Comparison of ENCODE assay signal across 20 cellular contexts in genomic region chr16:47424846-47425245, GRCh38.
"Had no signal": no experiment of that assay in that cellular context is flagged by ENCODE, and none has a peak within 500 bp of the region (broad histone marks: within the 10 kb centered on the region; RNA-seq: fewer than 3 reads in every experiment).

No MANE protein-coding gene starts in this region.

- H3K4me1 ChIP-seq: gastroesophageal sphincter, prostate gland, tibial nerve, vagina had no signal

- DNase-seq: activated CD4-positive, alpha-beta memory T cell treated with anti-CD3 and anti-CD28 coated beads, Interleukin-2, amount 10 ng/mL, durations not matched to agents 7 days and 5 days; activated CD4-positive, alpha-beta T cell treated with anti-CD3 and anti-CD28 coated beads for 4 hours; activated naive CD4-positive, alpha-beta T cell treated with anti-CD3 and anti-CD28 coated beads, Interleukin-2, amount 50 U/mL, for 16 hours; activated T-cell treated with anti-CD3 and anti-CD28 coated beads, Interleukin-2, amount 50 U/mL, for 24 hours; dorsolateral prefrontal cortex; kidney glomerular epithelial cell; mesenchymal stem cell; natural killer cell; occipital lobe; right cardiac atrium; stimulated activated CD4-positive, alpha-beta T cell treated with anti-CD3 and anti-CD28 coated beads, Interleukin-4, amount 100 ng/mL, for 4 hours; stimulated activated CD8-positive, alpha-beta memory T cell treated with anti-CD3 and anti-CD28 coated beads, Interleukin-4, amount 100 ng/mL, for 48 hours; stimulated activated naive CD4-positive, alpha-beta T cell treated with Interleukin-2 at 50 U/mL for 16 hours; substantia nigra had no signal

- H3K4me2 ChIP-seq: smooth muscle cell had no signal

- H3K4me3 ChIP-seq: dorsolateral prefrontal cortex, gastroesophageal sphincter, prostate gland, smooth muscle cell, tibial nerve, vagina had no signal

- FAIRE-seq: endometrium had no signal

- ATAC-seq: gastroesophageal sphincter, natural killer cell, right cardiac atrium had no signal

- H3K9me3 ChIP-seq: gastroesophageal sphincter, prostate gland, tibial nerve, vagina had no signal

- H3K27me3 ChIP-seq: dorsolateral prefrontal cortex, gastroesophageal sphincter, tibial nerve, vagina had no signal

- H3K27ac ChIP-seq: dorsolateral prefrontal cortex, gastroesophageal sphincter, prostate gland, tibial nerve, vagina had no signal
